9 cellular contexts compared by ENCODE assay signal in the genomic region with DNA sequence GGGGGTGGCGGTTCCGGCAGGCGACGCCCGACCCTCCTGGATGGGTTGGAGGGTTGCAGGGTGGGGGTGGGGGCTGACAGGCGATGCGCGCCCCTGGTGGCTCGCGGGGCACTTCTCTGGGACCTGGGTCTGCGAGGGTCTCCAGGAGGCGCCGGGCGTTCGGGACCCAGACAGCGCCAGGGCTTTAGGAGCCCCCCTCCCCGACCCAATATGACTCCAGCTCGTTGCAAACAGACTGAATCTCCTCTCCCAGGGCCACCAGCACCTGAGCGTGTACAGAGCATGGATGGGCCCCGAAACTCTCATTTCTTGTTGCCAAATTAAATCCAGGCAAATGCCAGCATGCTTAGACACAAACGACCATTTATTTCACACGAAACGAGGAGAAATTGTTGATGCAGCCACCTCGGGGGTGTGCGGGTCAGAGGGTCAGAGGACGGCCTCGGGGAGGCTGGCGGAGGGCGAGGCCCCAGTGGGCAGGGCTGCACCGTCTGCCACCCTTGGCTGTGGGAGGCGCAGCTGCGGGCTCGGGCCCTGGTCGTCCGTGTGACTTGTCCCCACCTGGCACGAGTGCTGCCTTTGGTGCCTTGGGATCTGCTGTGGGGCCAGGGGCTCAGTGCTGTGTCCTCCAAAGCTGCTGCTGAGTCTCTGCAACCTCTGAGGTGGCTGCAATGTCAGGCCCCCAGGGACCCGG. TPM values are rescaled to one million over a fixed set of nuclear protein-coding genes. Genes with fewer than 3 reads are reported as not detected.
DNase-seq lines count a peak whose midpoint lies in the region; ATAC-seq and TF ChIP-seq lines count a peak whose summit lies in the region.
"Had no signal": no experiment of that assay in that cellular context is flagged by ENCODE, and none has a peak within 500 bp of the region (broad histone marks: within the 10 kb centered on the region; RNA-seq: fewer than 3 reads in every experiment).

No MANE protein-coding gene starts in this region.

- H3K27ac Mint-ChIP-seq in T-helper 2 cell treated with Interferon-gamma antibody and Interleukin-4, amounts not matched to agents 5 μg/mL and 100 μg/mL, for 36 hours: peak overlapping the region; percentile 31

- H3K4me1 Mint-ChIP-seq in T-helper 2 cell treated with Interferon-gamma antibody and Interleukin-4, amounts not matched to agents 5 μg/mL and 100 μg/mL, for 36 hours (ENCODE audit: low read depth): peaks cover 11% of the 10 kb centered on the region

- ATAC-seq in Right ventricle myocardium inferior (no peak), foreskin keratinocyte (no peak)

- TF ChIP-seq CTCF in foreskin keratinocyte (conservative IDR thresholded peaks at IDR 0.05): peak; percentile 62

- no peaks in the 10 kb centered on the region for H3K9me3 Mint-ChIP-seq in T-helper 2 cell treated with Interferon-gamma antibody and Interleukin-4, amounts not matched to agents 5 μg/mL and 100 μg/mL, for 36 hours

- DNase-seq in Right ventricle myocardium inferior (ENCODE audit: missing footprints) (peak; percentile 71), cardiac septum (ENCODE audit: low spot score) (no peak), foreskin keratinocyte (no peak), H4 (ENCODE audit: low spot score) (no peak), DMS114 treated with DMSO at 0.1 percent for 48 hours (lab: John Stamatoyannopoulos, UW; ENCODE audit: unreplicated experiment) (no peak), HK-2 (ENCODE audit: unreplicated experiment) (no peak)
- no peak for DNase-seq in T-helper 2 cell treated with Interferon-gamma antibody and Interleukin-4, amounts not matched to agents 5 μg/mL and 100 μg/mL, for 36 hours (ENCODE audit: low spot score)
- DNase-seq in stimulated activated CD8-positive, alpha-beta memory T cell treated with anti-CD3 and anti-CD28 coated beads, Interleukin-4, amount 100 ng/mL, for 24 hours (ENCODE audit: low read depth): peak; percentile 11

- H3K27ac ChIP-seq in foreskin keratinocyte: no peak overlapping the region

- no peak overlapping the region for H3K4me3 Mint-ChIP-seq in T-helper 2 cell treated with Interferon-gamma antibody and Interleukin-4, amounts not matched to agents 5 μg/mL and 100 μg/mL, for 36 hours

- no peaks in the 10 kb centered on the region for H3K36me3 Mint-ChIP-seq in T-helper 2 cell treated with Interferon-gamma antibody and Interleukin-4, amounts not matched to agents 5 μg/mL and 100 μg/mL, for 36 hours (ENCODE audit: low read depth)

- intact Hi-C loops in Right ventricle myocardium inferior (cut with DNase I): loop anchor here (5.0 kb wide), 2 partner anchors 56 to 89 kb away; a partner anchor contains a TSS
- intact Hi-C loops in cardiac septum (cut with DNase I): loop anchor here (1.0 to 5.0 kb wide), 2 partner anchors 86 to 194 kb away; a partner anchor contains a TSS

- no peaks in the 10 kb centered on the region for H3K27me3 Mint-ChIP-seq in T-helper 2 cell treated with Interferon-gamma antibody and Interleukin-4, amounts not matched to agents 5 μg/mL and 100 μg/mL, for 36 hours (ENCODE audit: low read depth)

- no peaks in the 10 kb centered on the region for H3K4me1 ChIP-seq in foreskin keratinocyte

- no peaks in the 10 kb centered on the region for H3K27me3 ChIP-seq in foreskin keratinocyte

RNA-seq across cellular contexts. Expression of a gene that starts 20.9 kb away (rescaled TPM):
- total RNA-seq in Right ventricle myocardium inferior (1.7 TPM), cardiac septum (1.0 TPM), foreskin keratinocyte (not detected in 2 replicates)
- not detected in 2 replicates for polyA plus RNA-seq in foreskin keratinocyte
- 0.10 and 0.41 TPM in 2 replicates for total RNA-seq in H4 (2014; rRNA removed; shearing (Covaris generic))
- polyA plus RNA-seq: neural cell had no signal

Comparison
In these comparisons a context has a peak if more than half of its experiments do, and no peak if none do; other contexts are left out.
1. DNase-seq: peak in Right ventricle myocardium inferior (single experiment) and stimulated activated CD8-positive, alpha-beta memory T cell treated with anti-CD3 and anti-CD28 coated beads, Interleukin-4, amount 100 ng/mL, for 24 hours (single experiment); none in cardiac septum (single experiment), T-helper 2 cell treated with Interferon-gamma antibody and Interleukin-4, amounts not matched to agents 5 μg/mL and 100 μg/mL, for 36 hours (single experiment), foreskin keratinocyte (0 of 2), H4 (single experiment), DMS114 treated with DMSO at 0.1 percent for 48 hours (single experiment) and HK-2 (single experiment).